ENCODE assay signal across 8 cellular contexts in the genomic region with DNA sequence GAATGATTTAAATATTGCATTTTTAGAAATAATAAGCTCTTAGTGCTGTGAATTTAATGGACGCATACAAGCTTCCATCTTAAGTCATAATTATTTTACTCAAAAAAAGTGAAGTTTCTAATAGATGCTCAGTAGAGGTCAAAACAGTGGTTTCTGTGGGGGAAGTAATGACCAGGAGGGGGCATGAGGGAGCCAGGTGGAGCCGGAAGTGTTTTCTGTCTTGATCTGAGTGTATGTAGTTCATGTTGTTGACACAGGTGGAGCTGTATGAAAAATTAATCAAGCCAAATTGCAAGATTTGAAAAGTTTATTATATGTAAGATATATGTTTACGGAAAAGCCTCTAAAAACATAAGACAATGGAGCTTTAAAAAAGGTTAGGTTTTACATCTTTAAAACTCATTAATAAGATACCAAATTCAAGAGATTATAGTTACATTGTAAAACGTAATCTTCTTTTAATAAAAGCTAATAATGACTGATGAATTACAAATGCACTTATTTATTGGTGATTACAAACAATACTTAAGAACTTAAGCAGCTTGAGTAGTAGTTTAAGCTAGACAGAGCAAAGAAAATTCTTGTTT.
A peak's percentile ranks its signal among the peaks of the same experiment; 100 is the strongest.
DNase-seq lines count a peak whose midpoint lies in the region; ATAC-seq and TF ChIP-seq lines count a peak whose summit lies in the region.

No MANE protein-coding gene starts in this region.

- peak overlapping the region; percentile 6 for H3K27ac Mint-ChIP-seq in activated T-helper 17 cell treated with anti-CD3 and anti-CD28 coated beads, Interleukin-2, amount 50 U/mL, for 72 hours

- peak; percentile 37 for DNase-seq in EH (ENCODE audit: low read depth)
- DNase-seq in OCI-LY7 (ENCODE audit: low spot score) = peak; percentile 63
- peak; percentile 33 for DNase-seq in hepatic stellate cell (ENCODE audit: low spot score)
- peak in 2 of 3 donors; percentile 14 to 17 for DNase-seq in stimulated activated CD4-positive, alpha-beta T cell treated with anti-CD3 and anti-CD28 coated beads, TNF-alpha, amount 100 ng/mL, for 1 hour (ENCODE audit: low read depth in 3 of 3, low spot score in 1 of 3)
- no peak for DNase-seq in cerebellar nuclear complex (lab: John Stamatoyannopoulos, UW)

- intact Hi-C loops in OCI-LY7 (cut with micrococcal nuclease; ENCODE audit: unreplicated experiment) = loop anchor here (1.0 to 2.0 kb wide), 2 partner anchors 73 to 365 kb away; no protein-coding TSS in a partner anchor

- no peak overlapping the region for H3K27ac ChIP-seq in OCI-LY7 (ENCODE audit: low read depth, low read length, poor library complexity, severe bottlenecking)

- peak; percentile 97 for ATAC-seq in GM19463 (IDR thresholded peaks at IDR 0.05; ENCODE audit: unreplicated experiment)
- ATAC-seq in HG03460 (IDR thresholded peaks at IDR 0.05; ENCODE audit: unreplicated experiment) = peak; percentile 95
- ATAC-seq in activated T-helper 17 cell treated with anti-CD3 and anti-CD28 coated beads, Interleukin-2, amount 50 U/mL, for 72 hours (replicated peaks) = peak; percentile 76

- no peaks in the 10 kb centered on the region for H3K79me2 ChIP-seq in OCI-LY7 (ENCODE audit: insufficient read depth, low read depth, low read length)

- no peaks in the 10 kb centered on the region for H3K9me3 Mint-ChIP-seq in activated T-helper 17 cell treated with anti-CD3 and anti-CD28 coated beads, Interleukin-2, amount 50 U/mL, for 72 hours

- BruUV-seq in OCI-LY7 (replicated peaks; lab: Mats Ljungman, UMichigan) = no TSS peak

- POLR2A ChIA-PET in OCI-LY7 (lab: Charles Lee) = interaction anchor here (0.5 to 0.8 kb wide), 2 partner anchors 10 to 15 kb away, joined by 3 to 5 read pairs; no protein-coding TSS in a partner anchor

- H3K36me3 ChIP-seq in OCI-LY7 (ENCODE audit: insufficient read depth, low read length) = no peaks in the 10 kb centered on the region

- no peaks in the 10 kb centered on the region for H3K27me3 Mint-ChIP-seq in activated T-helper 17 cell treated with anti-CD3 and anti-CD28 coated beads, Interleukin-2, amount 50 U/mL, for 72 hours

- peaks cover 5% of the 10 kb centered on the region for H3K4me1 Mint-ChIP-seq in activated T-helper 17 cell treated with anti-CD3 and anti-CD28 coated beads, Interleukin-2, amount 50 U/mL, for 72 hours

- CTCF ChIA-PET in OCI-LY7 (lab: Charles Lee; ENCODE audit: unreplicated experiment) = interaction anchor here (0.8 kb wide), 1 partner anchor 55 kb away, joined by 3 read pairs; no protein-coding TSS in a partner anchor

- H3K9me3 ChIP-seq in OCI-LY7 (ENCODE audit: low read length) = no peaks in the 10 kb centered on the region

- no peak overlapping the region for H3K4me2 ChIP-seq in OCI-LY7 (ENCODE audit: low read length)

- no peak overlapping the region for H3K4me3 Mint-ChIP-seq in activated T-helper 17 cell treated with anti-CD3 and anti-CD28 coated beads, Interleukin-2, amount 50 U/mL, for 72 hours

- no peaks in the 10 kb centered on the region for H4K20me1 ChIP-seq in OCI-LY7 (ENCODE audit: insufficient read depth, low read length)

- H3K36me3 Mint-ChIP-seq in activated T-helper 17 cell treated with anti-CD3 and anti-CD28 coated beads, Interleukin-2, amount 50 U/mL, for 72 hours (ENCODE audit: low read depth) = no peaks in the 10 kb centered on the region

- peak; percentile 96 for TF ChIP-seq CTCF in OCI-LY7 (conservative IDR thresholded peaks at IDR 0.05; ENCODE audit: low read length)

- no peaks in the 10 kb centered on the region for H3K4me1 ChIP-seq in OCI-LY7 (ENCODE audit: insufficient read depth, low read length, poor library complexity, severe bottlenecking)

- no peak overlapping the region for H2AFZ ChIP-seq in OCI-LY7 (ENCODE audit: low read length)

- no peaks in the 10 kb centered on the region for H3K9me2 ChIP-seq in OCI-LY7 (ENCODE audit: insufficient read depth, low read length)

- H3K4me3 ChIP-seq in OCI-LY7 (ENCODE audit: low read depth, low read length, poor library complexity, severe bottlenecking) = no peak overlapping the region

Comparison
In these comparisons a context has a peak if more than half of its experiments do, and no peak if none do; other contexts are left out.
1. DNase-seq: peak in EH (single experiment), OCI-LY7 (single experiment), hepatic stellate cell (single experiment) and stimulated activated CD4-positive, alpha-beta T cell treated with anti-CD3 and anti-CD28 coated beads, TNF-alpha, amount 100 ng/mL, for 1 hour (2 of 3); none in cerebellar nuclear complex (0 of 2).
2. Peak in every context shown above with its lines, with median percentiles within 50 percentile points of each other: ATAC-seq.